Comparison of ENCODE assay signal across 1 cellular context in the genomic region with DNA sequence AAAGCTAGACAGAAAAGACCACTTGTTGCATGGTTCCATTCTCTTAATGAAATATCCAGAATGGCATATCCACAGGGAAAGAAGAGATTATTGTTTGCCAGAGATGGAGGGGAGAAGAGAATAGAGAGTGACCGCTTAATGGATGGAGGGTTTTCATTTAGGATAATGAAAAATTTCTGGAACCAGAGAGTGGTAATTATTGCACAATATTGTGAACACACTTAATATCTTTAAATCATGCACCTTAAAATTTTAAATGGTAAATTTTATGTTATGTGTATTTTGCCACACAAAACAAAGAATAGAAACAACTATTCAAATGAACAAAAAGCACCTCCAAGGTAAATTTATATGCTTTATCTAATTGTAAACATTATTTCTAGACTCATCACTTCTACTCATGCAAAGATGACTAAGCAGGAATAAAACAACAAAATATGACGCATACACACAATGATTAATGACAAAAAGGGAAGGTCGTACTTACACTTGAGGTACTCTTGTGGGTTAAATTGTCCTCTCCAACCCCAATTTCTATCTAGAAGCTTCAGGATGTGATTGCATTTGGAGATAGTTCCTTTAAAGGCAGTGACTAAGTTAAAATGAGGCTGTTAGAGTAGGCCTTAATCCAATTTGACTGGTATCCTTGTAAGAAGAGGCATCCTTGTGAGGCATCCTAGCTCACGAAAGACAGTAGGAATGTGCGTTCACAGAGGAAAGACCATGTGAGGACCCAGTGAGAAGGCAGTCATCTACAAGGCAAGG.
TF ChIP-seq lines count a peak whose summit lies in the region.

No MANE protein-coding gene starts in this region.

TF ChIP-seq in K562, 482 proteins besides CTCF, POLR2A, EP300 and RAD21 (continued from another document and continues in another):
- TF ChIP-seq MBD2 (IDR thresholded peaks at IDR 0.05; ENCODE audit: borderline replicate concordance, low read depth) (peak; percentile 60; the same call in 1 of the 2 replicates), ETV5 (CRISPR knock-in tag; IDR thresholded peaks at IDR 0.05; ENCODE audit: low read depth) (no peak), SIN3A (IDR thresholded peaks at IDR 0.05; ENCODE audit: borderline replicate concordance in 2 of 2, control insufficient read depth in 1 of 2, low read depth in 2 of 2, low read length in 2 of 2) (no peak), TEAD4 (IDR thresholded peaks at IDR 0.05; ENCODE audit: low read length) (peak; percentile 91), TEAD4 (CRISPR knock-in tag; IDR thresholded peaks at IDR 0.05; ENCODE audit: borderline replicate concordance) (no peak), NR2C2 (CRISPR knock-in tag; IDR thresholded peaks at IDR 0.05) (no peak), NR2C2 (tag; IDR thresholded peaks at IDR 0.05) (peak; percentile 34; the same call in 1 of the 2 replicates), PRPF4 (IDR thresholded peaks at IDR 0.05; ENCODE audit: insufficient read depth, low read depth, low read length, poor library complexity, severe bottlenecking) (no peak), POLR2H (tag; IDR thresholded peaks at IDR 0.05; ENCODE audit: low read depth) (no peak), KHSRP (IDR thresholded peaks at IDR 0.05) (peak; percentile 60; the same call in 1 of the 2 replicates), HDAC1 (IDR thresholded peaks at IDR 0.05) (peak in 1 of 2 experiments; percentile 77; a peak in 2 of 4 replicates), NFE2L1 (tag; IDR thresholded peaks at IDR 0.05; ENCODE audit: borderline replicate concordance, low read depth) (peak; percentile 76; the same call in 1 of the 2 replicates), HDAC8 (tag; IDR thresholded peaks at IDR 0.05) (no peak), XRCC3 (IDR thresholded peaks at IDR 0.05) (no peak), SRSF3 (IDR thresholded peaks at IDR 0.05; ENCODE audit: insufficient read depth, low read length) (no peak), BDP1 (IDR thresholded peaks at IDR 0.05; ENCODE audit: insufficient read depth, insufficient read length) (no peak), ZNF274 (IDR thresholded peaks at IDR 0.05; ENCODE audit: borderline replicate concordance, low read depth, low read length) (no peak), GABPB1 (CRISPR knock-in tag; IDR thresholded peaks at IDR 0.05) (no peak), ASH1L (IDR thresholded peaks at IDR 0.05; ENCODE audit: borderline replicate concordance, low read depth, partially characterized antibody) (no peak), ZNF174 (CRISPR knock-in tag; IDR thresholded peaks at IDR 0.05) (no peak), NCOA4 (IDR thresholded peaks at IDR 0.05; ENCODE audit: partially characterized antibody) (no peak), NR1H2 (CRISPR knock-in tag; IDR thresholded peaks at IDR 0.05) (no peak), NRF1 (conservative IDR thresholded peaks at IDR 0.05 in 1 of 2, IDR thresholded peaks at IDR 0.05 in 1 of 2) (no peak), XRCC5 (IDR thresholded peaks at IDR 0.05; ENCODE audit: low read depth, low read length) (no peak), RHOXF2B (CRISPR knock-in tag; conservative IDR thresholded peaks at IDR 0.05) (no peak), SIRT6 (IDR thresholded peaks at IDR 0.05; ENCODE audit: low read depth, low read length) (no peak), JUND (IDR thresholded peaks at IDR 0.05; ENCODE audit: borderline replicate concordance, low read depth, low read length) (peak; percentile 92), JUND (tag; IDR thresholded peaks at IDR 0.05; ENCODE audit: borderline replicate concordance, low read depth, low read length) (peak; percentile 97), HDAC2 (IDR thresholded peaks at IDR 0.05) (peak; percentile 83), PHB (CRISPR knock-in tag; IDR thresholded peaks at IDR 0.05) (no peak), NCOA2 (IDR thresholded peaks at IDR 0.05; ENCODE audit: partially characterized antibody in 2 of 2) (peak; percentile 64 to 81), ZNF778 (CRISPR knock-in tag; IDR thresholded peaks at IDR 0.05) (no peak), ZNF133 (CRISPR knock-in tag; IDR thresholded peaks at IDR 0.05) (no peak)
- TF ChIP-seq, protein P1, sequence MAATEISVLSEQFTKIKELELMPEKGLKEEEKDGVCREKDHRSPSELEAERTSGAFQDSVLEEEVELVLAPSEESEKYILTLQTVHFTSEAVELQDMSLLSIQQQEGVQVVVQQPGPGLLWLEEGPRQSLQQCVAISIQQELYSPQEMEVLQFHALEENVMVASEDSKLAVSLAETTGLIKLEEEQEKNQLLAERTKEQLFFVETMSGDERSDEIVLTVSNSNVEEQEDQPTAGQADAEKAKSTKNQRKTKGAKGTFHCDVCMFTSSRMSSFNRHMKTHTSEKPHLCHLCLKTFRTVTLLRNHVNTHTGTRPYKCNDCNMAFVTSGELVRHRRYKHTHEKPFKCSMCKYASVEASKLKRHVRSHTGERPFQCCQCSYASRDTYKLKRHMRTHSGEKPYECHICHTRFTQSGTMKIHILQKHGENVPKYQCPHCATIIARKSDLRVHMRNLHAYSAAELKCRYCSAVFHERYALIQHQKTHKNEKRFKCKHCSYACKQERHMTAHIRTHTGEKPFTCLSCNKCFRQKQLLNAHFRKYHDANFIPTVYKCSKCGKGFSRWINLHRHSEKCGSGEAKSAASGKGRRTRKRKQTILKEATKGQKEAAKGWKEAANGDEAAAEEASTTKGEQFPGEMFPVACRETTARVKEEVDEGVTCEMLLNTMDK (IDR thresholded peaks at IDR 0.05; ENCODE audit: borderline replicate concordance, insufficient read depth, low read depth, low read length, poor library complexity, severe bottlenecking), result no peak
- TF ChIP-seq, protein P2, sequence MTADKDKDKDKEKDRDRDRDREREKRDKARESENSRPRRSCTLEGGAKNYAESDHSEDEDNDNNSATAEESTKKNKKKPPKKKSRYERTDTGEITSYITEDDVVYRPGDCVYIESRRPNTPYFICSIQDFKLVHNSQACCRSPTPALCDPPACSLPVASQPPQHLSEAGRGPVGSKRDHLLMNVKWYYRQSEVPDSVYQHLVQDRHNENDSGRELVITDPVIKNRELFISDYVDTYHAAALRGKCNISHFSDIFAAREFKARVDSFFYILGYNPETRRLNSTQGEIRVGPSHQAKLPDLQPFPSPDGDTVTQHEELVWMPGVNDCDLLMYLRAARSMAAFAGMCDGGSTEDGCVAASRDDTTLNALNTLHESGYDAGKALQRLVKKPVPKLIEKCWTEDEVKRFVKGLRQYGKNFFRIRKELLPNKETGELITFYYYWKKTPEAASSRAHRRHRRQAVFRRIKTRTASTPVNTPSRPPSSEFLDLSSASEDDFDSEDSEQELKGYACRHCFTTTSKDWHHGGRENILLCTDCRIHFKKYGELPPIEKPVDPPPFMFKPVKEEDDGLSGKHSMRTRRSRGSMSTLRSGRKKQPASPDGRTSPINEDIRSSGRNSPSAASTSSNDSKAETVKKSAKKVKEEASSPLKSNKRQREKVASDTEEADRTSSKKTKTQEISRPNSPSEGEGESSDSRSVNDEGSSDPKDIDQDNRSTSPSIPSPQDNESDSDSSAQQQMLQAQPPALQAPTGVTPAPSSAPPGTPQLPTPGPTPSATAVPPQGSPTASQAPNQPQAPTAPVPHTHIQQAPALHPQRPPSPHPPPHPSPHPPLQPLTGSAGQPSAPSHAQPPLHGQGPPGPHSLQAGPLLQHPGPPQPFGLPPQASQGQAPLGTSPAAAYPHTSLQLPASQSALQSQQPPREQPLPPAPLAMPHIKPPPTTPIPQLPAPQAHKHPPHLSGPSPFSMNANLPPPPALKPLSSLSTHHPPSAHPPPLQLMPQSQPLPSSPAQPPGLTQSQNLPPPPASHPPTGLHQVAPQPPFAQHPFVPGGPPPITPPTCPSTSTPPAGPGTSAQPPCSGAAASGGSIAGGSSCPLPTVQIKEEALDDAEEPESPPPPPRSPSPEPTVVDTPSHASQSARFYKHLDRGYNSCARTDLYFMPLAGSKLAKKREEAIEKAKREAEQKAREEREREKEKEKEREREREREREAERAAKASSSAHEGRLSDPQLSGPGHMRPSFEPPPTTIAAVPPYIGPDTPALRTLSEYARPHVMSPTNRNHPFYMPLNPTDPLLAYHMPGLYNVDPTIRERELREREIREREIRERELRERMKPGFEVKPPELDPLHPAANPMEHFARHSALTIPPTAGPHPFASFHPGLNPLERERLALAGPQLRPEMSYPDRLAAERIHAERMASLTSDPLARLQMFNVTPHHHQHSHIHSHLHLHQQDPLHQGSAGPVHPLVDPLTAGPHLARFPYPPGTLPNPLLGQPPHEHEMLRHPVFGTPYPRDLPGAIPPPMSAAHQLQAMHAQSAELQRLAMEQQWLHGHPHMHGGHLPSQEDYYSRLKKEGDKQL (CRISPR knock-in tag; IDR thresholded peaks at IDR 0.05; ENCODE audit: borderline replicate concordance), result no peak
- TF ChIP-seq, protein P3, sequence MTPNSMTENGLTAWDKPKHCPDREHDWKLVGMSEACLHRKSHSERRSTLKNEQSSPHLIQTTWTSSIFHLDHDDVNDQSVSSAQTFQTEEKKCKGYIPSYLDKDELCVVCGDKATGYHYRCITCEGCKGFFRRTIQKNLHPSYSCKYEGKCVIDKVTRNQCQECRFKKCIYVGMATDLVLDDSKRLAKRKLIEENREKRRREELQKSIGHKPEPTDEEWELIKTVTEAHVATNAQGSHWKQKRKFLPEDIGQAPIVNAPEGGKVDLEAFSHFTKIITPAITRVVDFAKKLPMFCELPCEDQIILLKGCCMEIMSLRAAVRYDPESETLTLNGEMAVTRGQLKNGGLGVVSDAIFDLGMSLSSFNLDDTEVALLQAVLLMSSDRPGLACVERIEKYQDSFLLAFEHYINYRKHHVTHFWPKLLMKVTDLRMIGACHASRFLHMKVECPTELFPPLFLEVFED (CRISPR knock-in tag; conservative IDR thresholded peaks at IDR 0.05), result no peak
- TF ChIP-seq, protein P4, sequence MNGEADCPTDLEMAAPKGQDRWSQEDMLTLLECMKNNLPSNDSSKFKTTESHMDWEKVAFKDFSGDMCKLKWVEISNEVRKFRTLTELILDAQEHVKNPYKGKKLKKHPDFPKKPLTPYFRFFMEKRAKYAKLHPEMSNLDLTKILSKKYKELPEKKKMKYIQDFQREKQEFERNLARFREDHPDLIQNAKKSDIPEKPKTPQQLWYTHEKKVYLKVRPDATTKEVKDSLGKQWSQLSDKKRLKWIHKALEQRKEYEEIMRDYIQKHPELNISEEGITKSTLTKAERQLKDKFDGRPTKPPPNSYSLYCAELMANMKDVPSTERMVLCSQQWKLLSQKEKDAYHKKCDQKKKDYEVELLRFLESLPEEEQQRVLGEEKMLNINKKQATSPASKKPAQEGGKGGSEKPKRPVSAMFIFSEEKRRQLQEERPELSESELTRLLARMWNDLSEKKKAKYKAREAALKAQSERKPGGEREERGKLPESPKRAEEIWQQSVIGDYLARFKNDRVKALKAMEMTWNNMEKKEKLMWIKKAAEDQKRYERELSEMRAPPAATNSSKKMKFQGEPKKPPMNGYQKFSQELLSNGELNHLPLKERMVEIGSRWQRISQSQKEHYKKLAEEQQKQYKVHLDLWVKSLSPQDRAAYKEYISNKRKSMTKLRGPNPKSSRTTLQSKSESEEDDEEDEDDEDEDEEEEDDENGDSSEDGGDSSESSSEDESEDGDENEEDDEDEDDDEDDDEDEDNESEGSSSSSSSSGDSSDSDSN (IDR thresholded peaks at IDR 0.05; ENCODE audit: borderline replicate concordance in 1 of 2, low read depth in 2 of 2, low read length in 2 of 2), result no peak
- TF ChIP-seq, protein P5, sequence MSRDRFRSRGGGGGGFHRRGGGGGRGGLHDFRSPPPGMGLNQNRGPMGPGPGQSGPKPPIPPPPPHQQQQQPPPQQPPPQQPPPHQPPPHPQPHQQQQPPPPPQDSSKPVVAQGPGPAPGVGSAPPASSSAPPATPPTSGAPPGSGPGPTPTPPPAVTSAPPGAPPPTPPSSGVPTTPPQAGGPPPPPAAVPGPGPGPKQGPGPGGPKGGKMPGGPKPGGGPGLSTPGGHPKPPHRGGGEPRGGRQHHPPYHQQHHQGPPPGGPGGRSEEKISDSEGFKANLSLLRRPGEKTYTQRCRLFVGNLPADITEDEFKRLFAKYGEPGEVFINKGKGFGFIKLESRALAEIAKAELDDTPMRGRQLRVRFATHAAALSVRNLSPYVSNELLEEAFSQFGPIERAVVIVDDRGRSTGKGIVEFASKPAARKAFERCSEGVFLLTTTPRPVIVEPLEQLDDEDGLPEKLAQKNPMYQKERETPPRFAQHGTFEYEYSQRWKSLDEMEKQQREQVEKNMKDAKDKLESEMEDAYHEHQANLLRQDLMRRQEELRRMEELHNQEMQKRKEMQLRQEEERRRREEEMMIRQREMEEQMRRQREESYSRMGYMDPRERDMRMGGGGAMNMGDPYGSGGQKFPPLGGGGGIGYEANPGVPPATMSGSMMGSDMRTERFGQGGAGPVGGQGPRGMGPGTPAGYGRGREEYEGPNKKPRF (IDR thresholded peaks at IDR 0.05; ENCODE audit: low read depth, low read length), result no peak
- TF ChIP-seq, protein P6, sequence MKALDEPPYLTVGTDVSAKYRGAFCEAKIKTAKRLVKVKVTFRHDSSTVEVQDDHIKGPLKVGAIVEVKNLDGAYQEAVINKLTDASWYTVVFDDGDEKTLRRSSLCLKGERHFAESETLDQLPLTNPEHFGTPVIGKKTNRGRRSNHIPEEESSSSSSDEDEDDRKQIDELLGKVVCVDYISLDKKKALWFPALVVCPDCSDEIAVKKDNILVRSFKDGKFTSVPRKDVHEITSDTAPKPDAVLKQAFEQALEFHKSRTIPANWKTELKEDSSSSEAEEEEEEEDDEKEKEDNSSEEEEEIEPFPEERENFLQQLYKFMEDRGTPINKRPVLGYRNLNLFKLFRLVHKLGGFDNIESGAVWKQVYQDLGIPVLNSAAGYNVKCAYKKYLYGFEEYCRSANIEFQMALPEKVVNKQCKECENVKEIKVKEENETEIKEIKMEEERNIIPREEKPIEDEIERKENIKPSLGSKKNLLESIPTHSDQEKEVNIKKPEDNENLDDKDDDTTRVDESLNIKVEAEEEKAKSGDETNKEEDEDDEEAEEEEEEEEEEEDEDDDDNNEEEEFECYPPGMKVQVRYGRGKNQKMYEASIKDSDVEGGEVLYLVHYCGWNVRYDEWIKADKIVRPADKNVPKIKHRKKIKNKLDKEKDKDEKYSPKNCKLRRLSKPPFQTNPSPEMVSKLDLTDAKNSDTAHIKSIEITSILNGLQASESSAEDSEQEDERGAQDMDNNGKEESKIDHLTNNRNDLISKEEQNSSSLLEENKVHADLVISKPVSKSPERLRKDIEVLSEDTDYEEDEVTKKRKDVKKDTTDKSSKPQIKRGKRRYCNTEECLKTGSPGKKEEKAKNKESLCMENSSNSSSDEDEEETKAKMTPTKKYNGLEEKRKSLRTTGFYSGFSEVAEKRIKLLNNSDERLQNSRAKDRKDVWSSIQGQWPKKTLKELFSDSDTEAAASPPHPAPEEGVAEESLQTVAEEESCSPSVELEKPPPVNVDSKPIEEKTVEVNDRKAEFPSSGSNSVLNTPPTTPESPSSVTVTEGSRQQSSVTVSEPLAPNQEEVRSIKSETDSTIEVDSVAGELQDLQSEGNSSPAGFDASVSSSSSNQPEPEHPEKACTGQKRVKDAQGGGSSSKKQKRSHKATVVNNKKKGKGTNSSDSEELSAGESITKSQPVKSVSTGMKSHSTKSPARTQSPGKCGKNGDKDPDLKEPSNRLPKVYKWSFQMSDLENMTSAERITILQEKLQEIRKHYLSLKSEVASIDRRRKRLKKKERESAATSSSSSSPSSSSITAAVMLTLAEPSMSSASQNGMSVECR (CRISPR knock-in tag; IDR thresholded peaks at IDR 0.05), result no peak
- TF ChIP-seq, protein P7, sequence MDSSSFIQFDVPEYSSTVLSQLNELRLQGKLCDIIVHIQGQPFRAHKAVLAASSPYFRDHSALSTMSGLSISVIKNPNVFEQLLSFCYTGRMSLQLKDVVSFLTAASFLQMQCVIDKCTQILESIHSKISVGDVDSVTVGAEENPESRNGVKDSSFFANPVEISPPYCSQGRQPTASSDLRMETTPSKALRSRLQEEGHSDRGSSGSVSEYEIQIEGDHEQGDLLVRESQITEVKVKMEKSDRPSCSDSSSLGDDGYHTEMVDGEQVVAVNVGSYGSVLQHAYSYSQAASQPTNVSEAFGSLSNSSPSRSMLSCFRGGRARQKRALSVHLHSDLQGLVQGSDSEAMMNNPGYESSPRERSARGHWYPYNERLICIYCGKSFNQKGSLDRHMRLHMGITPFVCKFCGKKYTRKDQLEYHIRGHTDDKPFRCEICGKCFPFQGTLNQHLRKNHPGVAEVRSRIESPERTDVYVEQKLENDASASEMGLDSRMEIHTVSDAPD (CRISPR knock-in tag; IDR thresholded peaks at IDR 0.05), result no peak
